In the genomic region with DNA sequence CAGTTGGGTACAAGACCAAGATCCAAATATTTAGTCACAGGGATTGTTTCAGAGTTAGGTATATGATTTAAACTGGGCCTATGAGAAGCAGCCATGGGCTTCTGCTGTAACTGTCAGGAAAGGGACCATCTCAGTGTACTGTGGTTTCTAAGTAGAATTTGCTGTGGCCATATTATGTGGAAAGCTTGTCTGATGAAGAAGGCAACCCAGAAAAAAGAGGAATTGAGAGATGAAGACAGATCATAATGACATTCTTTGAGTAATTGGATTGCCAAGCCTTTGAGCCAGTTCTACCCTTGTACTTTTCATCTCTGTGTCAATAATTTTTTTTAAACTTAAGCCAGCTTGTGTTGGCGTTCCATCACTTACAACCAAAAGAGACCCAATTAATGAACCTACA, we compare ENCODE assay signal across 19 cellular contexts.
"Had no signal": no experiment of that assay in that cellular context is flagged by ENCODE, and none has a peak within 500 bp of the region (broad histone marks: within the 10 kb centered on the region; RNA-seq: fewer than 3 reads in every experiment).

No MANE protein-coding gene starts in this region.

- H3K27ac ChIP-seq: brain microvascular endothelial cell, colonic mucosa, parathyroid adenoma, right lobe of liver, thoracic aorta, upper lobe of right lung had no signal

- H3K36me3 ChIP-seq: brain microvascular endothelial cell, colonic mucosa, right lobe of liver, thoracic aorta, upper lobe of right lung had no signal

- DNase-seq: activated CD4-positive, alpha-beta T cell treated with anti-CD3 and anti-CD28 coated beads, Interleukin-2, amount 50 U/mL, for 4 hours; activated effector memory CD4-positive, alpha-beta T cell treated with anti-CD3 and anti-CD28 coated beads, Interleukin-2, amount 50 U/mL, for 16 hours; activated naive CD4-positive, alpha-beta T cell treated with anti-CD3 and anti-CD28 coated beads, Interleukin-2, amount 50 U/mL, for 16 hours; activated T-cell treated with anti-CD3 and anti-CD28 coated beads, Interleukin-2, amount 50 U/mL, for 72 hours; aorta; brain microvascular endothelial cell; colonic mucosa; erythroblast; head of caudate nucleus; right lobe of liver; small intestine; stimulated activated CD4-positive, alpha-beta T cell treated with anti-CD3 and anti-CD28 coated beads, Interleukin-15, amount 100 ng/mL, for 24 hours; stimulated activated CD4-positive, alpha-beta T cell treated with anti-CD3 and anti-CD28 coated beads, Interleukin-2, amount 100 ng/mL, for 48 hours; upper lobe of right lung had no signal

- ATAC-seq: activated T-cell treated with anti-CD3 and anti-CD28 coated beads, Interleukin-2, amount 50 U/mL, for 72 hours; left lobe of liver; natural killer cell treated with Interleukin-12 subunit alpha and Interleukin-12 subunit beta and Interleukin-15 and Interleukin-18, amount 100 ng/mL, for 72 hours; right lobe of liver; upper lobe of right lung had no signal

- H3K4me3 ChIP-seq: colonic mucosa, lung, right lobe of liver, thoracic aorta, upper lobe of right lung had no signal

- H3K27me3 ChIP-seq: brain microvascular endothelial cell, colonic mucosa, right lobe of liver, upper lobe of right lung had no signal

- H3K4me1 ChIP-seq: colonic mucosa, parathyroid adenoma, right lobe of liver, upper lobe of right lung had no signal

- H2AFZ ChIP-seq: parathyroid adenoma had no signal

- H3K79me2 ChIP-seq: parathyroid adenoma had no signal

- H3K9me3 ChIP-seq: colonic mucosa, right lobe of liver, upper lobe of right lung had no signal

- H3K9ac ChIP-seq: parathyroid adenoma had no signal
